9 cellular contexts compared by ENCODE assay signal in genomic region chr5:32710859-32711692, GRCh38. TPM values are rescaled to one million over a fixed set of nuclear protein-coding genes. Genes with fewer than 3 reads are reported as not detected.
DNase-seq lines count a peak whose midpoint lies in the region; ATAC-seq and TF ChIP-seq lines count a peak whose summit lies in the region.
"Had no signal": no experiment of that assay in that cellular context is flagged by ENCODE, and none has a peak within 500 bp of the region (broad histone marks: within the 10 kb centered on the region; RNA-seq: fewer than 3 reads in every experiment).

Gene NPR3, plus strand, starts transcription at chr5:32711321. Its CDS starts 456 bp downstream, at chr5:32711777.

- WGBS in aorta, 2 donors: 0% methylated on average over 38 to 44 of the region's 44 CpGs

- intact Hi-C loops in Panc1 (cut with micrococcal nuclease; ENCODE audit: unreplicated experiment): no loop called here
- intact Hi-C loops in aorta (cut with DNase I): loop anchor here (5.0 to 10.0 kb wide), 7 partner anchors 66 to 711 kb away; no protein-coding TSS in a partner anchor

- BruUV-seq in Panc1 (replicated peaks; lab: Mats Ljungman, UMichigan): no TSS peak

- H3K4me3 ChIP-seq in Panc1 (ENCODE audit: low read depth in 2 of 2, low read length in 2 of 2): peak within 1 kb of the TSS; percentile 63 to 71
- H3K4me3 ChIP-seq in endocrine pancreas (ENCODE audit: control insufficient read depth, insufficient read depth, low read length): peak within 1 kb of the TSS; percentile 47
- peak within 1 kb of the TSS; percentile 42 for H3K4me3 ChIP-seq in mononuclear cell (ENCODE audit: low read length)
- peak within 1 kb of the TSS; percentile 57 to 62 for H3K4me3 ChIP-seq in aorta (ENCODE audit: low read length in 2 of 2)

- H3K36me3 ChIP-seq in Panc1 (ENCODE audit: control insufficient read depth, insufficient read depth, low read length) (no peaks in the 10 kb centered on the region), endocrine pancreas (ENCODE audit: control insufficient read depth, insufficient read depth, low read length) (no peaks in the 10 kb centered on the region), aorta (ENCODE audit: control insufficient read depth in 1 of 2, insufficient read depth in 2 of 2, low read length in 1 of 2) (no peaks in the 10 kb centered on the region)

- ATAC-seq in Panc1 (no peak), aorta (ENCODE audit: low FRiP score) (peak; percentile 45), HG02973 (IDR thresholded peaks at IDR 0.05; ENCODE audit: unreplicated experiment) (no peak)

- POLR2A ChIA-PET in Panc1 (lab: Charles Lee): interaction anchor here (0.6 kb wide), 1 partner anchor 458 kb away, joined by 3 read pairs; no protein-coding TSS in a partner anchor

- no peak for TF ChIP-seq CTCF in Panc1 (IDR thresholded peaks at IDR 0.05)

- CTCF ChIA-PET in Panc1 (lab: Charles Lee): interaction anchor here (0.7 kb wide), 1 partner anchor 257 kb away, joined by 4 read pairs; no protein-coding TSS in a partner anchor

- in situ Hi-C loops in Panc1 (cut with HindIII; ENCODE audit: low pct_unique_long_range_greater_than_20kb, low sequenced_read_pairs): no loop called here

- H3K9ac ChIP-seq in endocrine pancreas (ENCODE audit: control insufficient read depth, insufficient read depth, low read length): no peak within 1 kb of the TSS

- H3K27me3 ChIP-seq in Panc1 (ENCODE audit: control insufficient read depth, insufficient read depth, low read length) (no peaks in the 10 kb centered on the region; the same call in 1 of the 2 replicates), endocrine pancreas (ENCODE audit: control insufficient read depth, insufficient read depth, low read length) (peaks cover 4% of the 10 kb centered on the region), mononuclear cell (ENCODE audit: insufficient read depth, low read length) (peaks cover 74% of the 10 kb centered on the region), aorta (ENCODE audit: control insufficient read depth in 1 of 2, insufficient read depth in 2 of 2, low read length in 1 of 2) (no peaks in the 10 kb centered on the region)

- no peaks in the 10 kb centered on the region for H3K9me3 ChIP-seq in Panc1 (ENCODE audit: control insufficient read depth, insufficient read depth, low read depth, low read length)
- H3K9me3 ChIP-seq in endocrine pancreas (ENCODE audit: control insufficient read depth, low read length): no peaks in the 10 kb centered on the region
- no peaks in the 10 kb centered on the region for H3K9me3 ChIP-seq in mononuclear cell (ENCODE audit: low read depth, low read length)
- no peaks in the 10 kb centered on the region for H3K9me3 ChIP-seq in aorta (ENCODE audit: control insufficient read depth, low read length)

- DNase-seq in GM04504 (ENCODE audit: low read depth): peak; percentile 10
- DNase-seq in Panc1 (ENCODE audit: low read depth, low spot score): no peak
- DNase-seq in aorta: peak; percentile 55 to 86
- DNase-seq in activated effector memory CD4-positive, alpha-beta T cell treated with Interleukin-2 at 50 U/mL for 16 hours: no peak
- no peak for DNase-seq in NCI-H1417 treated with DMSO at 0.1 percent for 48 hours (lab: John Stamatoyannopoulos, UW)

- H3K4me1 ChIP-seq in Panc1 (ENCODE audit: control insufficient read depth, insufficient read depth, low read length) (no peaks in the 10 kb centered on the region), endocrine pancreas (ENCODE audit: control insufficient read depth, insufficient read depth, low read length) (no peaks in the 10 kb centered on the region), mononuclear cell (ENCODE audit: insufficient read depth, low read length) (peaks cover 52% of the 10 kb centered on the region), aorta (ENCODE audit: control insufficient read depth in 1 of 2, insufficient read depth in 2 of 2, low read length in 2 of 2) (no peaks in the 10 kb centered on the region)

- no peak within 1 kb of the TSS for H3K27ac ChIP-seq in Panc1 (ENCODE audit: low read length)
- H3K27ac ChIP-seq in aorta (ENCODE audit: low read depth in 1 of 2, low read length in 2 of 2): peak within 1 kb of the TSS; percentile 19 to 76

RNA-seq across cellular contexts. Expression of gene NPR3, which starts in this region (rescaled TPM):
- total RNA-seq in Panc1 (2021; ENCODE audit: unreplicated experiment) (0.10 TPM), mononuclear cell (0.52 TPM), aorta (10 to 100 TPM; 15.2 to 29.7 TPM)
- 0.35 TPM for polyA plus RNA-seq in Panc1 (2012; ENCODE audit: insufficient read length)
- polyA plus RNA-seq in aorta: 10 to 100 TPM in 1 of 2 donors, 1 to 10 TPM in 1; 7.9 to 11.0 TPM
- total RNA-seq: SK-MEL-5 had no signal

Comparison
In these comparisons a context has a peak if more than half of its experiments do, and no peak if none do; other contexts are left out.
1. RNA of gene NPR3 (total RNA-seq): 15.2 to 29.7 TPM in aorta; 0.52 TPM in mononuclear cell (single experiment) and 0.10 TPM in Panc1 (single experiment); every median in the first group is over 10 times any median in the second.
2. DNase-seq: peak in GM04504 (single experiment) and aorta (2 of 2); none in Panc1 (single experiment), activated effector memory CD4-positive, alpha-beta T cell treated with Interleukin-2 at 50 U/mL for 16 hours (single experiment) and NCI-H1417 treated with DMSO at 0.1 percent for 48 hours (single experiment).
3. Peak in every context shown above with its lines, with median percentiles within 50 percentile points of each other: H3K4me3 ChIP-seq.